ENCODE assay signal across 1 cellular context in the genomic region with DNA sequence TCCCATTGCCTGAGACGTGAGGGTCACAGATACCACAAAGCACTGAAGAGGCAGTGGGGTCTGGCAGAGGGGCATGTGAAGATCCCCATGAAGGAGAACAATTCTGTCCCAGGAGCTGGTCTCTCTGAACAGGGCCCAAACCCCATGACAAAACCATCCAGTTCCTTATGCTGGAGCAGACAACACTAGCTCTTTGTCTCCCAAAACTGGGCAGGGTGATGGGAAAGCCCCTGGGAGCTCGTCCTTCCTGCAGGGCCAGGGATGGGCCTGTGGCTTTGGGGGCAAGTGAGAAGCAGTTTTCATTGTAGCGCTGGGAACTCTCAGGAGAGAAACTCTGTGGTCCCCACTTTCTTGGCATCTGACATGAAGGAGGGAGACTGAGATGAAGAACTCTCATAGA.
TF ChIP-seq lines count a peak whose summit lies in the region.

No MANE protein-coding gene starts in this region.

TF ChIP-seq in HCT116, 20 proteins besides CTCF, POLR2A, EP300 and RAD21:
- no peak for TF ChIP-seq EZH2phosphoT487 (IDR thresholded peaks at IDR 0.05; ENCODE audit: borderline replicate concordance)
- TF ChIP-seq POLR2AphosphoS5 (IDR thresholded peaks at IDR 0.05; ENCODE audit: low read depth, low read length): no peak
- TF ChIP-seq, protein P1, sequence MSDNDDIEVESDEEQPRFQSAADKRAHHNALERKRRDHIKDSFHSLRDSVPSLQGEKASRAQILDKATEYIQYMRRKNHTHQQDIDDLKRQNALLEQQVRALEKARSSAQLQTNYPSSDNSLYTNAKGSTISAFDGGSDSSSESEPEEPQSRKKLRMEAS (IDR thresholded peaks at IDR 0.05): no peak
- no peak for TF ChIP-seq TCF7L2 (IDR thresholded peaks at IDR 0.05; ENCODE audit: borderline replicate concordance, extremely low read depth, insufficient read depth, insufficient read length)
- TF ChIP-seq CBX3 (IDR thresholded peaks at IDR 0.05; ENCODE audit: low read depth): no peak
- no peak for TF ChIP-seq ELF1 (IDR thresholded peaks at IDR 0.05; ENCODE audit: borderline replicate concordance, low read depth)
- no peak for TF ChIP-seq YY1 (IDR thresholded peaks at IDR 0.05; ENCODE audit: extremely low read depth, insufficient replicate concordance, low read depth, low read length)
- TF ChIP-seq, protein P2, sequence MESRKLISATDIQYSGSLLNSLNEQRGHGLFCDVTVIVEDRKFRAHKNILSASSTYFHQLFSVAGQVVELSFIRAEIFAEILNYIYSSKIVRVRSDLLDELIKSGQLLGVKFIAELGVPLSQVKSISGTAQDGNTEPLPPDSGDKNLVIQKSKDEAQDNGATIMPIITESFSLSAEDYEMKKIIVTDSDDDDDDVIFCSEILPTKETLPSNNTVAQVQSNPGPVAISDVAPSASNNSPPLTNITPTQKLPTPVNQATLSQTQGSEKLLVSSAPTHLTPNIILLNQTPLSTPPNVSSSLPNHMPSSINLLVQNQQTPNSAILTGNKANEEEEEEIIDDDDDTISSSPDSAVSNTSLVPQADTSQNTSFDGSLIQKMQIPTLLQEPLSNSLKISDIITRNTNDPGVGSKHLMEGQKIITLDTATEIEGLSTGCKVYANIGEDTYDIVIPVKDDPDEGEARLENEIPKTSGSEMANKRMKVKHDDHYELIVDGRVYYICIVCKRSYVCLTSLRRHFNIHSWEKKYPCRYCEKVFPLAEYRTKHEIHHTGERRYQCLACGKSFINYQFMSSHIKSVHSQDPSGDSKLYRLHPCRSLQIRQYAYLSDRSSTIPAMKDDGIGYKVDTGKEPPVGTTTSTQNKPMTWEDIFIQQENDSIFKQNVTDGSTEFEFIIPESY (IDR thresholded peaks at IDR 0.05; ENCODE audit: extremely low read depth, insufficient replicate concordance, low read length): no peak
- TF ChIP-seq ATF3 (IDR thresholded peaks at IDR 0.05): no peak
- TF ChIP-seq SIN3A (IDR thresholded peaks at IDR 0.05; ENCODE audit: low read depth): no peak
- no peak for TF ChIP-seq JUND (IDR thresholded peaks at IDR 0.05)
